ENCODE assay signal across 23 cellular contexts in the genomic region with DNA sequence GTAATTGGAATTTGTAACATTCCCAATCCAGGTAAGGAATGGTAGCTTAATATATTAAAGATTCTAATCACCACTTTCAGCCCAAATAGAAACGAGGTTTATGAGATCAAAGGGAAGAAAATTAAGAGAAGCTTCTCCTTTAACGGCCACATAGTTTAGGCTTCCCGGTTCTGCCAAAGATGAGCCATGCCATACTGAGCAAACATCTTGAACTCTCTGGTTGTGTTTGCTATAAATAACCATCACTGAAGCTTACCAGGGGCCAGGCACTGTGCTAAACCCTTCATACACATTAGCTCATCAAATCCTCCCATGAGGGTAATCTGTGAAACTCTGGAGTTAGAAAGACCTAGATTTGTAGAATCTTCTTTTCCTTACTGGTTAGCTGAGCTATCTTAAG. TPM values are rescaled to one million over a fixed set of nuclear protein-coding genes. Genes with fewer than 3 reads are reported as not detected.
A peak's percentile ranks its signal among the peaks of the same experiment; 100 is the strongest.
DNase-seq lines count a peak whose midpoint lies in the region; ATAC-seq and TF ChIP-seq lines count a peak whose summit lies in the region.
"Had no signal": no experiment of that assay in that cellular context is flagged by ENCODE, and none has a peak within 500 bp of the region (broad histone marks: within the 10 kb centered on the region; RNA-seq: fewer than 3 reads in every experiment).

No MANE protein-coding gene starts in this region.

- WGBS in transverse colon (ENCODE audit: low coverage in 1 of 2), 2 donors: 28 to 49% methylated on average over 3 of the region's 3 CpGs

- in situ Hi-C loops in transverse colon (cut with MboI; ENCODE audit: low pct_ligation_motif_present in 1 of 4, low pct_unique_long_range_greater_than_20kb in 1 of 4, low sequenced_read_pairs in 3 of 4): loop anchor here in 2 of 4 donors (25.0 kb wide), 2 partner anchors 258 to 283 kb away; no protein-coding TSS in a partner anchor

- no peaks in the 10 kb centered on the region for H3K36me3 ChIP-seq in colonic mucosa
- H3K36me3 ChIP-seq in lower lobe of right lung: no peaks in the 10 kb centered on the region
- H3K36me3 ChIP-seq in rectal smooth muscle tissue (ENCODE audit: control insufficient read depth, insufficient read depth, low read length): peaks cover 10% of the 10 kb centered on the region
- H3K36me3 ChIP-seq in transverse colon: no peaks in the 10 kb centered on the region
- no peaks in the 10 kb centered on the region for H3K36me3 ChIP-seq in effector memory CD4-positive, alpha-beta T cell (ENCODE audit: control insufficient read depth, insufficient read depth, low read length)
- H3K36me3 ChIP-seq: BLaER1 treated with 17β-estradiol and CSF1 and Interleukin-3, amounts not matched to agents 10 nM and 100 nM had no signal

- TF ChIP-seq EP300 in transverse colon (IDR thresholded peaks at IDR 0.05; ENCODE audit: low read depth): no peak

- TF ChIP-seq CTCF in colonic mucosa (IDR thresholded peaks at IDR 0.05): no peak
- no peak for TF ChIP-seq CTCF in lower lobe of right lung (IDR thresholded peaks at IDR 0.05)
- no peak for TF ChIP-seq CTCF in transverse colon (IDR thresholded peaks at IDR 0.05)
- TF ChIP-seq CTCF in endothelial cell (IDR thresholded peaks at IDR 0.05; ENCODE audit: unreplicated experiment): no peak

- TF ChIP-seq POLR2A in transverse colon (IDR thresholded peaks at IDR 0.05): no peak

- peaks cover 21% of the 10 kb centered on the region for H3K27me3 ChIP-seq in colonic mucosa
- peaks cover 35% of the 10 kb centered on the region for H3K27me3 ChIP-seq in lower lobe of right lung (ENCODE audit: low read depth)
- no peaks in the 10 kb centered on the region for H3K27me3 ChIP-seq in rectal smooth muscle tissue (ENCODE audit: control insufficient read depth, insufficient read depth, low read length)
- peaks cover 40% of the 10 kb centered on the region for H3K27me3 ChIP-seq in transverse colon
- H3K27me3 ChIP-seq in effector memory CD4-positive, alpha-beta T cell (replicated peaks; ENCODE audit: control insufficient read depth, insufficient read depth, low read length, poor library complexity, severe bottlenecking): peaks cover 13% of the 10 kb centered on the region

- H3K27ac Mint-ChIP-seq in endothelial cell (ENCODE audit: unreplicated experiment): no peak overlapping the region

- H3K4me3 ChIP-seq in colonic mucosa (peak overlapping the region; percentile 11), lower lobe of right lung (peak overlapping the region; percentile 0), rectal smooth muscle tissue (ENCODE audit: low read length) (peak overlapping the region; percentile 65), transverse colon (peak overlapping the region; percentile 24 to 50 (median 34))
- H3K4me3 ChIP-seq in effector memory CD4-positive, alpha-beta T cell (ENCODE audit: insufficient read depth, low read depth, low read length, poor library complexity, severe bottlenecking): no peak overlapping the region
- H3K4me3 ChIP-seq: A549; BLaER1 treated with 17β-estradiol and CSF1 and Interleukin-3, amounts not matched to agents 10 nM and 100 nM had no signal

- H3K9ac ChIP-seq in colonic mucosa (ENCODE audit: low read depth in 2 of 2, low read length in 2 of 2) (no peak overlapping the region), rectal smooth muscle tissue (ENCODE audit: low read length) (peak overlapping the region; percentile 67)
- H3K9ac ChIP-seq: BLaER1 treated with 17β-estradiol and CSF1 and Interleukin-3, amounts not matched to agents 10 nM and 100 nM had no signal

- peaks cover 5% of the 10 kb centered on the region for H3K4me1 Mint-ChIP-seq in endothelial cell (ENCODE audit: unreplicated experiment)

- DNase-seq in colonic mucosa (no peak), lower lobe of right lung (no peak), transverse colon (no peak), endothelial cell (ENCODE audit: low spot score) (no peak)
- no peak for DNase-seq in stimulated activated naive CD4-positive, alpha-beta T cell (lab: John Stamatoyannopoulos, UW)
- no peak for DNase-seq in effector memory CD4-positive, alpha-beta T cell
- DNase-seq: CD8-positive, alpha-beta memory T cell; DMS79; HCEC 1CT; Kasumi-1; NCI-H1105 treated with DMSO at 0.1 percent for 48 hours; NCI-H187; NCI-H2171; NCI-H510A; NCI-H82 had no signal

- no peaks in the 10 kb centered on the region for H3K9me3 ChIP-seq in colonic mucosa
- no peaks in the 10 kb centered on the region for H3K9me3 ChIP-seq in lower lobe of right lung
- H3K9me3 ChIP-seq in transverse colon: no peaks in the 10 kb centered on the region
- no peaks in the 10 kb centered on the region for H3K9me3 ChIP-seq in effector memory CD4-positive, alpha-beta T cell (ENCODE audit: control insufficient read depth, low read length)
- H3K9me3 ChIP-seq: A549; BLaER1 treated with 17β-estradiol and CSF1 and Interleukin-3, amounts not matched to agents 10 nM and 100 nM had no signal

- H3K9me3 Mint-ChIP-seq in endothelial cell (ENCODE audit: unreplicated experiment): no peaks in the 10 kb centered on the region
- H3K9me3 Mint-ChIP-seq: CD8-positive, alpha-beta memory T cell; IgD-negative memory B cell had no signal

- H3K4me3 Mint-ChIP-seq in endothelial cell (ENCODE audit: unreplicated experiment): no peak overlapping the region
- H3K4me3 Mint-ChIP-seq: CD8-positive, alpha-beta memory T cell had no signal

- ATAC-seq in lower lobe of right lung (no peak), GM21526 (IDR thresholded peaks at IDR 0.05; ENCODE audit: low FRiP score, unreplicated experiment) (no peak)
- ATAC-seq: A549, Panc1, Right ventricle myocardium inferior had no signal

- H3K27me3 Mint-ChIP-seq in endothelial cell (ENCODE audit: unreplicated experiment): peaks cover 5% of the 10 kb centered on the region

- H3K27ac ChIP-seq in colonic mucosa (peak overlapping the region; percentile 40), lower lobe of right lung (no peak overlapping the region), rectal smooth muscle tissue (ENCODE audit: low read depth, low read length) (peak overlapping the region; percentile 98), transverse colon (peak overlapping the region; percentile 76 to 92 (median 83))
- no peak overlapping the region for H3K27ac ChIP-seq in effector memory CD4-positive, alpha-beta T cell (ENCODE audit: insufficient read depth, low read length, poor library complexity, severe bottlenecking)
- H3K27ac ChIP-seq: A549; BLaER1 treated with 17β-estradiol and CSF1 and Interleukin-3, amounts not matched to agents 10 nM and 100 nM; HL-60 had no signal

- intact Hi-C loops in colonic mucosa (cut with DNase I) (no loop called here), lower lobe of right lung (cut with DNase I) (no loop called here), transverse colon (cut with DNase I; ENCODE audit: low total_unique reads) (loop anchor here (10.0 kb wide), 2 partner anchors 101 to 271 kb away; no protein-coding TSS in a partner anchor)

- H3K4me1 ChIP-seq in colonic mucosa (no peaks in the 10 kb centered on the region), lower lobe of right lung (peaks cover 15% of the 10 kb centered on the region), rectal smooth muscle tissue (ENCODE audit: control insufficient read depth, insufficient read depth, low read length) (peaks cover 4% of the 10 kb centered on the region), transverse colon (peaks cover 0 to 21% (median 0%) of the 10 kb centered on the region in 4 donors)
- no peaks in the 10 kb centered on the region for H3K4me1 ChIP-seq in effector memory CD4-positive, alpha-beta T cell (ENCODE audit: control insufficient read depth, insufficient read depth, low read length, poor library complexity, severe bottlenecking)

- no peaks in the 10 kb centered on the region for H3K36me3 Mint-ChIP-seq in endothelial cell (ENCODE audit: low read depth, unreplicated experiment)
- H3K36me3 Mint-ChIP-seq: CD8-positive, alpha-beta memory T cell; IgD-negative memory B cell had no signal

RNA-seq across cellular contexts. Expression of gene MYH11, which starts 2.8 kb away (rescaled TPM):
- total RNA-seq in colonic mucosa: 100 to 1,000 TPM in 1 of 2 donors, 10 to 100 TPM in 1; 30.0 to 770 TPM
- total RNA-seq in lower lobe of right lung: 102 TPM
- 1,000 to 10,000 TPM in 2 of 4 donors, 100 to 1,000 TPM in 2; 619 to 1,914 (median 1,058) TPM for total RNA-seq in transverse colon
- 0.51 TPM for total RNA-seq in endothelial cell (ENCODE audit: unreplicated experiment)
- total RNA-seq: CD8-positive, alpha-beta memory T cell had no signal

RNA-seq across cellular contexts. Expression of gene CEP20, which starts 34.3 kb away (rescaled TPM):
- total RNA-seq in colonic mucosa: 10 to 100 TPM; 23.3 to 31.0 TPM
- 24.1 TPM for total RNA-seq in lower lobe of right lung
- 10 to 100 TPM in 3 of 4 donors, 1 to 10 TPM in 1; 9.4 to 21.7 (median 20.8) TPM for total RNA-seq in transverse colon
- total RNA-seq in endothelial cell (ENCODE audit: unreplicated experiment): 16.1 TPM

Comparison
In these comparisons a context has a peak if more than half of its experiments do, and no peak if none do; other contexts are left out.
1. H3K27ac ChIP-seq: peak in colonic mucosa (single experiment), rectal smooth muscle tissue (single experiment) and transverse colon (4 of 4); none in lower lobe of right lung (single experiment) and effector memory CD4-positive, alpha-beta T cell (single experiment).
2. RNA of gene MYH11, which starts 2.8 kb away (total RNA-seq): 619 to 1,914 TPM in transverse colon, 30.0 to 770 TPM in colonic mucosa and 102 TPM in lower lobe of right lung (single experiment); 0.51 TPM in endothelial cell (single experiment); every median in the first group is over 10 times any median in the second.